ENCODE assay signal across 10 cellular contexts in the genomic region with DNA sequence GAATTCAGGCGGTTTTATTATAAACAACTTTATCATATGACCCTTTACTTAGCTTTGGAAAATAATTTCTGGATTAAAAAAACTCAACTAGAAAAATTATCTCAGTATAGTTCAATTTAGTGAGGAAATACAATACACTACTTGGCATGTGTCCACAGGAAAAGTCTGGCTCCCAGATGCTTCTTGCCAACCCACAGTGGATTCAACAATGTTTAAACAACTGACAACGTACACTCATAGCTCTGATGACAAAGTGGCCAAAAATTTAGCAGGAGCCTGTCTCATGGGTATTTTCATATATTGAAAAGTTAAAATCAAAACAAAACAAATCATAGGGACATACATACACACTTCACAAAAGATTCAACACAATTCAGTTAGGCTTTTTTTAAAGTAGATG.
DNase-seq lines count a peak whose midpoint lies in the region; ATAC-seq, FAIRE-seq and TF ChIP-seq lines count a peak whose summit lies in the region.
"Had no signal": no experiment of that assay in that cellular context is flagged by ENCODE, and none has a peak within 500 bp of the region (broad histone marks: within the 10 kb centered on the region; RNA-seq: fewer than 3 reads in every experiment).

No MANE protein-coding gene starts in this region.

- TF ChIP-seq CTCF in A549 (IDR thresholded peaks at IDR 0.05) (no peak), HFFc6 (IDR thresholded peaks at IDR 0.05) (no peak), foreskin fibroblast (IDR thresholded peaks at IDR 0.05; ENCODE audit: low read depth, low read length) (no peak)

- peak; percentile 80 to 88 for ATAC-seq in A549
- ATAC-seq in HG03460 (IDR thresholded peaks at IDR 0.05; ENCODE audit: unreplicated experiment), result no peak

- H3K27ac Mint-ChIP-seq in HFFc6, result peak overlapping the region; percentile 25; the same call in 1 of the 2 replicates
- H3K27ac Mint-ChIP-seq: CD14-positive monocyte had no signal

- H3K9me3 Mint-ChIP-seq in HFFc6, result no peaks in the 10 kb centered on the region
- H3K9me3 Mint-ChIP-seq: CD14-positive monocyte had no signal

- H3K4me3 ChIP-seq in A549 (no peak overlapping the region), foreskin fibroblast (ENCODE audit: low read depth in 1 of 2, low read length in 2 of 2) (no peak overlapping the region)
- H3K4me3 ChIP-seq: right atrium auricular region had no signal

- peaks cover 29% of the 10 kb centered on the region for H3K4me1 Mint-ChIP-seq in HFFc6 (ENCODE audit: low read depth)

- no peaks in the 10 kb centered on the region for H3K27me3 Mint-ChIP-seq in HFFc6 (ENCODE audit: insufficient read depth)

- FAIRE-seq in A549 (lab: Jason Lieb, UNC), result peak; percentile 13

- H3K4me1 ChIP-seq in A549, result peaks cover 29% of the 10 kb centered on the region
- H3K4me1 ChIP-seq: right atrium auricular region had no signal

- TF ChIP-seq RAD21 in A549 (conservative IDR thresholded peaks at IDR 0.05 in 1 of 2, IDR thresholded peaks at IDR 0.05 in 1 of 2), result no peak

- TF ChIP-seq POLR2A in A549 (IDR thresholded peaks at IDR 0.05; ENCODE audit: low read length), result no peak

- H3K4me3 Mint-ChIP-seq in HFFc6, result 0 out of 2 replicates have a peak overlapping the region, but pooled peaks have one; percentile 15
- H3K4me3 Mint-ChIP-seq: CD14-positive monocyte had no signal

- H3K9me3 ChIP-seq in A549, result no peaks in the 10 kb centered on the region
- H3K9me3 ChIP-seq: right atrium auricular region had no signal

- no peak for TF ChIP-seq EP300 in A549 (IDR thresholded peaks at IDR 0.05)

- CTCF ChIA-PET in A549 (lab: Yijun Ruan, JAX), result interaction anchor here (0.6 to 3.8 kb wide), 6 partner anchors 14 to 813 kb away, joined by 3 to 17 read pairs (median 5); no protein-coding TSS in a partner anchor

- WGBS in A549 (ENCODE audit: missing lambda C conversion rate), result 6% methylated on average over 2 of the region's 2 CpGs

- peak overlapping the region; percentile 48 for H3K4me2 ChIP-seq in A549

- POLR2A ChIA-PET in A549 (lab: Yijun Ruan, JAX), result no interaction called here

- H3K27ac ChIP-seq in A549, result no peak overlapping the region
- H3K27ac ChIP-seq: right atrium auricular region had no signal

- no peaks in the 10 kb centered on the region for H3K36me3 Mint-ChIP-seq in HFFc6 (ENCODE audit: low read depth)

- peak; percentile 54 to 69 for DNase-seq in A549 (ENCODE audit: low read depth in 1 of 2, low spot score in 1 of 2)
- DNase-seq in HFFc6, result peak; percentile 89
- peak; percentile 65 for DNase-seq in RKO (ENCODE audit: low spot score)
- DNase-seq in foreskin fibroblast, result peak; percentile 90 to 97
- DNase-seq in HT-29 (ENCODE audit: low spot score), result no peak
- DNase-seq in NOMO-1 treated with dmso at 0.1 percent for 144 hours (lab: John Stamatoyannopoulos, UW; ENCODE audit: unreplicated experiment), result no peak
- no peak for DNase-seq in mucosa of gallbladder (ENCODE audit: low spot score)

TF ChIP-seq in A549, 52 proteins besides CTCF, POLR2A, EP300 and RAD21:
- TF ChIP-seq JUNB (IDR thresholded peaks at IDR 0.05), result peak; percentile 66
- TF ChIP-seq HDAC2 (IDR thresholded peaks at IDR 0.05), result no peak
- TF ChIP-seq GATA3 (IDR thresholded peaks at IDR 0.05; ENCODE audit: borderline replicate concordance), result peak; percentile 35; the same call in 1 of the 2 replicates
- TF ChIP-seq FOSL2 (IDR thresholded peaks at IDR 0.05), result no peak
- TF ChIP-seq FOSL2 (CRISPR knock-in tag; IDR thresholded peaks at IDR 0.05), result peak; percentile 68

Comparison
In these comparisons a context has a peak if more than half of its experiments do, and no peak if none do; other contexts are left out.
1. DNase-seq: peak in A549 (2 of 2), HFFc6 (single experiment), RKO (single experiment) and foreskin fibroblast (2 of 2); none in HT-29 (single experiment), NOMO-1 treated with dmso at 0.1 percent for 144 hours (single experiment) and mucosa of gallbladder (single experiment).